In genomic region chr9:36642817-36643216, GRCh38 we compare ENCODE assay signal across 3 cellular contexts.
A peak's percentile ranks its signal among the peaks of the same experiment; 100 is the strongest.
TF ChIP-seq lines count a peak whose summit lies in the region.

No MANE protein-coding gene starts in this region.

TF ChIP-seq in A549, 52 proteins besides CTCF, POLR2A, EP300 and RAD21:
- TF ChIP-seq CEBPB (IDR thresholded peaks at IDR 0.05): peak; percentile 41 to 60; a peak in 3 of 4 replicates
- no peak for TF ChIP-seq ESRRA (IDR thresholded peaks at IDR 0.05; ENCODE audit: borderline replicate concordance, low read length)

TF ChIP-seq in IMR-90, 13 proteins besides CTCF, POLR2A, EP300 and RAD21:
- TF ChIP-seq CEBPB (IDR thresholded peaks at IDR 0.05; ENCODE audit: low read depth, low read length) (peak; percentile 90), SMC3 (IDR thresholded peaks at IDR 0.05; ENCODE audit: low read depth, low read length) (no peak)

TF ChIP-seq in H1, 55 proteins besides CTCF, POLR2A, EP300 and RAD21:
- no peak for TF ChIP-seq HDAC2 (IDR thresholded peaks at IDR 0.05; ENCODE audit: borderline replicate concordance in 1 of 2, low read depth in 2 of 2, low read length in 2 of 2)
- TF ChIP-seq CEBPB (IDR thresholded peaks at IDR 0.05; ENCODE audit: low read depth, low read length): peak; percentile 54; the same call in 1 of the 2 replicates
